Comparison of ENCODE assay signal across 16 cellular contexts in genomic region chr10:90344226-90344625, GRCh38.
DNase-seq lines count a peak whose midpoint lies in the region; FAIRE-seq and TF ChIP-seq lines count a peak whose summit lies in the region.
"Had no signal": no experiment of that assay in that cellular context is flagged by ENCODE, and none has a peak within 500 bp of the region (broad histone marks: within the 10 kb centered on the region; RNA-seq: fewer than 3 reads in every experiment).

No MANE protein-coding gene starts in this region.

- H4K20me1 ChIP-seq in endothelial cell of umbilical vein (replicated peaks; ENCODE audit: control insufficient read depth, extremely low read depth, insufficient read depth, low read length) = no peaks in the 10 kb centered on the region
- H4K20me1 ChIP-seq: BLaER1 treated with 17β-estradiol and CSF1 and Interleukin-3, amounts not matched to agents 10 nM and 100 nM had no signal

- H3K9ac ChIP-seq in endothelial cell of umbilical vein (replicated peaks; ENCODE audit: extremely low read depth, insufficient read depth, low read length) = no peak overlapping the region
- H3K9ac ChIP-seq: BLaER1 treated with 17β-estradiol and CSF1 and Interleukin-3, amounts not matched to agents 10 nM and 100 nM had no signal

- no peak overlapping the region for H2AFZ ChIP-seq in endothelial cell of umbilical vein (ENCODE audit: low read depth, low read length)

- POLR2A ChIA-PET in endothelial cell of umbilical vein (lab: Charles Lee) = no interaction called here

- no TSS peak for BruUV-seq in endothelial cell of umbilical vein (replicated peaks; lab: Mats Ljungman, UMichigan)

- DNase-seq in HCEC 1CT (peak; percentile 8), RKO (ENCODE audit: low spot score) (peak; percentile 39), endothelial cell of umbilical vein (ENCODE audit: low read depth, low spot score) (no peak), kidney tubule cell (ENCODE audit: low spot score) (peak; percentile 16), NCI-H748 (lab: John Stamatoyannopoulos, UW; ENCODE audit: unreplicated experiment) (no peak), NCI-H1694 (lab: John Stamatoyannopoulos, UW) (no peak)
- DNase-seq in activated CD8-positive, alpha-beta memory T cell treated with anti-CD3 and anti-CD28 coated beads, Interleukin-2, amount 50 U/mL, for 48 hours = no peak
- DNase-seq: 8988T; Calu3; CD8-positive, alpha-beta T cell; DMS79 treated with DMSO at 0.1 percent for 48 hours; GF-D8; GOT3; H7 had no signal

- peak; percentile 35 for FAIRE-seq in endothelial cell of umbilical vein (lab: Jason Lieb, UNC)
- FAIRE-seq: HepG2 had no signal

- intact Hi-C loops in endothelial cell of umbilical vein (cut with micrococcal nuclease) = no loop called here

- no peaks in the 10 kb centered on the region for H3K36me3 ChIP-seq in endothelial cell of umbilical vein (ENCODE audit: control insufficient read depth in 2 of 2, extremely low read depth in 1 of 2, insufficient read depth in 2 of 2, low read length in 2 of 2)
- H3K36me3 ChIP-seq: BLaER1 treated with 17β-estradiol and CSF1 and Interleukin-3, amounts not matched to agents 10 nM and 100 nM had no signal

- H3K27ac ChIP-seq in endothelial cell of umbilical vein (ENCODE audit: insufficient read depth, low read depth, low read length) = no peak overlapping the region
- H3K27ac ChIP-seq: BLaER1 treated with 17β-estradiol and CSF1 and Interleukin-3, amounts not matched to agents 10 nM and 100 nM had no signal

- CTCF ChIA-PET in endothelial cell of umbilical vein (lab: Charles Lee) = no interaction called here

- H3K4me1 ChIP-seq in endothelial cell of umbilical vein (ENCODE audit: control insufficient read depth, extremely low read depth, insufficient read depth, low read length) = no peaks in the 10 kb centered on the region
- H3K4me1 ChIP-seq: BLaER1 treated with 17β-estradiol and CSF1 and Interleukin-3, amounts not matched to agents 10 nM and 100 nM had no signal

- no peak overlapping the region for H3K4me3 ChIP-seq in endothelial cell of umbilical vein (replicated peaks in 1 of 3; ENCODE audit: insufficient read depth in 1 of 3, low read depth in 1 of 3, low read length in 3 of 3)
- H3K4me3 ChIP-seq: BLaER1 treated with 17β-estradiol and CSF1 and Interleukin-3, amounts not matched to agents 10 nM and 100 nM had no signal

- no peak overlapping the region for H3K4me2 ChIP-seq in endothelial cell of umbilical vein (ENCODE audit: insufficient read depth, low read length)
- H3K4me2 ChIP-seq: BLaER1 treated with 17β-estradiol and CSF1 and Interleukin-3, amounts not matched to agents 10 nM and 100 nM had no signal

- no peak for TF ChIP-seq POLR2A in endothelial cell of umbilical vein (IDR thresholded peaks at IDR 0.05; ENCODE audit: low read depth, low read length)

- H3K79me2 ChIP-seq in endothelial cell of umbilical vein (ENCODE audit: control insufficient read depth, insufficient read depth, low read length) = no peaks in the 10 kb centered on the region

- H3K9me1 ChIP-seq in endothelial cell of umbilical vein (replicated peaks; ENCODE audit: control insufficient read depth, extremely low read depth, insufficient read depth, low read length) = no peaks in the 10 kb centered on the region

- peaks cover 8 to 23% of the 10 kb centered on the region in 2 experiments for H3K27me3 ChIP-seq in endothelial cell of umbilical vein (ENCODE audit: control insufficient read depth in 2 of 2, insufficient read depth in 2 of 2, low read length in 2 of 2)
- H3K27me3 ChIP-seq: BLaER1 treated with 17β-estradiol and CSF1 and Interleukin-3, amounts not matched to agents 10 nM and 100 nM had no signal

- H3K9me3 ChIP-seq in endothelial cell of umbilical vein (replicated peaks; ENCODE audit: control insufficient read depth, insufficient read depth, low read length) = no peaks in the 10 kb centered on the region
- H3K9me3 ChIP-seq: BLaER1 treated with 17β-estradiol and CSF1 and Interleukin-3, amounts not matched to agents 10 nM and 100 nM had no signal

- TF ChIP-seq CTCF in endothelial cell of umbilical vein (IDR thresholded peaks at IDR 0.05; ENCODE audit: extremely low read depth in 1 of 2, insufficient read depth in 1 of 2, low read depth in 1 of 2, low read length in 2 of 2) = no peak

- dilution Hi-C loops in endothelial cell of umbilical vein (cut with MboI; ENCODE audit: extremely low pct_ligation_motif_present, low sequenced_read_pairs) = no loop called here

TF ChIP-seq in endothelial cell of umbilical vein, 7 proteins besides CTCF, POLR2A, EP300 and RAD21:
- no peak for TF ChIP-seq MAX (IDR thresholded peaks at IDR 0.05; ENCODE audit: insufficient read depth, insufficient read length)
- TF ChIP-seq GATA2 (IDR thresholded peaks at IDR 0.05; ENCODE audit: insufficient read depth, insufficient read length, low read depth, low read length) = no peak
- TF ChIP-seq JUN (IDR thresholded peaks at IDR 0.05; ENCODE audit: borderline replicate concordance, insufficient read depth, insufficient read length, low read depth) = no peak
- TF ChIP-seq MYC (IDR thresholded peaks at IDR 0.05; ENCODE audit: low read depth, low read length) = no peak
TF ChIP-seq in endothelial cell of umbilical vein: peak in this region for 0.

Comparison
In these comparisons a context has a peak if more than half of its experiments do, and no peak if none do; other contexts are left out.
1. DNase-seq: peak in HCEC 1CT (single experiment), RKO (single experiment) and kidney tubule cell (single experiment); none in endothelial cell of umbilical vein (single experiment), NCI-H748 (single experiment), NCI-H1694 (single experiment) and activated CD8-positive, alpha-beta memory T cell treated with anti-CD3 and anti-CD28 coated beads, Interleukin-2, amount 50 U/mL, for 48 hours (single experiment).